Comparison of ENCODE assay signal across 28 cellular contexts in genomic region chr11:46876471-46876870, GRCh38. TPM values are rescaled to one million over a fixed set of nuclear protein-coding genes. Genes with fewer than 3 reads are reported as not detected.
"Had no signal": no experiment of that assay in that cellular context is flagged by ENCODE, and none has a peak within 500 bp of the region (broad histone marks: within the 10 kb centered on the region; RNA-seq: fewer than 3 reads in every experiment).

No MANE protein-coding gene starts in this region.

- DNase-seq: central memory CD4-positive, alpha-beta T cell; cortex of kidney; foreskin fibroblast; gastrocnemius medialis; heart left ventricle; left cardiac atrium; left lung; mesenchymal stem cell; naive thymus-derived CD4-positive, alpha-beta T cell; occipital lobe; pancreas; right lobe of liver; stimulated activated CD4-positive, alpha-beta T cell treated with anti-CD3 and anti-CD28 coated beads, Interleukin-12 subunit alpha, Interleukin-12 subunit beta, amount 100 ng/mL, for 4 hours; stimulated activated CD4-positive, alpha-beta T cell treated with anti-CD3 and anti-CD28 coated beads, Interleukin-1b, Interleukin-23, amount 100 ng/mL, for 48 hours; stimulated activated CD4-positive, alpha-beta T cell treated with anti-CD3 and anti-CD28 coated beads, Interleukin-4, amount 100 ng/mL, for 24 hours; stimulated activated naive CD4-positive, alpha-beta T cell treated with Interleukin-2 at 50 U/mL for 16 hours; stomach; thyroid gland; uterus had no signal

- H3K27ac Mint-ChIP-seq: naive thymus-derived CD4-positive, alpha-beta T cell; nephron; progenitor cell of endocrine pancreas; stimulated activated effector memory CD8-positive, alpha-beta T cell treated with anti-CD3 and anti-CD28 coated beads, Interleukin-12 subunit alpha, Interleukin-12 subunit beta, amount 100 ng/mL, for 72 hours; type B pancreatic cell had no signal

- ATAC-seq: esophagus mucosa; gastrocnemius medialis; left cardiac atrium; left lung; naive thymus-derived CD4-positive, alpha-beta T cell; pancreas; right lobe of liver; stimulated activated effector memory CD8-positive, alpha-beta T cell treated with anti-CD3 and anti-CD28 coated beads, Interleukin-12 subunit alpha, Interleukin-12 subunit beta, amount 100 ng/mL, for 72 hours had no signal

- H3K4me1 Mint-ChIP-seq: mesothelial cell of epicardium; nephron; stimulated activated effector memory CD8-positive, alpha-beta T cell treated with anti-CD3 and anti-CD28 coated beads, Interleukin-12 subunit alpha, Interleukin-12 subunit beta, amount 100 ng/mL, for 72 hours had no signal

- H3K4me3 ChIP-seq: gastrocnemius medialis, heart left ventricle, hepatocyte, left lung, pancreas, right lobe of liver, smooth muscle cell, stomach, thyroid gland, uterus had no signal

- H3K36me3 ChIP-seq: left lung, right lobe of liver, uterus had no signal

- H3K9me3 ChIP-seq: gastrocnemius medialis, heart left ventricle, left lung, pancreas, right lobe of liver, stomach, thyroid gland, uterus had no signal

- FAIRE-seq: pancreas had no signal

- H3K4me1 ChIP-seq: gastrocnemius medialis, heart left ventricle, left lung, pancreas, right lobe of liver, stomach, thyroid gland, uterus had no signal

- H3K9me3 Mint-ChIP-seq: mesothelial cell of epicardium; naive thymus-derived CD4-positive, alpha-beta T cell; nephron; stimulated activated effector memory CD8-positive, alpha-beta T cell treated with anti-CD3 and anti-CD28 coated beads, Interleukin-12 subunit alpha, Interleukin-12 subunit beta, amount 100 ng/mL, for 72 hours; type B pancreatic cell had no signal

- H3K27me3 ChIP-seq: gastrocnemius medialis, heart left ventricle, hepatocyte, left lung, pancreas, right lobe of liver, stomach, thyroid gland, uterus had no signal

- H3K36me3 Mint-ChIP-seq: naive thymus-derived CD4-positive, alpha-beta T cell; stimulated activated effector memory CD8-positive, alpha-beta T cell treated with anti-CD3 and anti-CD28 coated beads, Interleukin-12 subunit alpha, Interleukin-12 subunit beta, amount 100 ng/mL, for 72 hours had no signal

- H3K27me3 Mint-ChIP-seq: progenitor cell of endocrine pancreas, type B pancreatic cell had no signal

- H3K27ac ChIP-seq: epithelial cell of prostate, gastrocnemius medialis, heart left ventricle, hepatocyte, left lung, pancreas, right lobe of liver, stomach, thyroid gland, uterus had no signal

- H3K4me3 Mint-ChIP-seq: mesothelial cell of epicardium; naive thymus-derived CD4-positive, alpha-beta T cell; nephron; stimulated activated effector memory CD8-positive, alpha-beta T cell treated with anti-CD3 and anti-CD28 coated beads, Interleukin-12 subunit alpha, Interleukin-12 subunit beta, amount 100 ng/mL, for 72 hours; type B pancreatic cell had no signal

RNA-seq across cellular contexts. Expression of gene LRP4, which starts 41.9 kb away (rescaled TPM):
- total RNA-seq: naive thymus-derived CD4-positive, alpha-beta T cell had no signal
- polyA plus RNA-seq: naive thymus-derived CD4-positive, alpha-beta T cell had no signal
